In genomic region chr9:128192601-128193371, GRCh38 we compare ENCODE assay signal across 9 cellular contexts. TPM values are rescaled to one million over a fixed set of nuclear protein-coding genes. Genes with fewer than 3 reads are reported as not detected.
DNase-seq lines count a peak whose midpoint lies in the region; ATAC-seq and TF ChIP-seq lines count a peak whose summit lies in the region.
"Had no signal": no experiment of that assay in that cellular context is flagged by ENCODE, and none has a peak within 500 bp of the region (broad histone marks: within the 10 kb centered on the region; RNA-seq: fewer than 3 reads in every experiment).

No MANE protein-coding gene starts in this region.

- no peaks in the 10 kb centered on the region for H3K27me3 ChIP-seq in foreskin keratinocyte

- no peak overlapping the region for H3K27ac Mint-ChIP-seq in activated CD4-positive, alpha-beta memory T cell treated with anti-CD3 and anti-CD28 coated beads, Interleukin-2, amount 10 ng/mL, durations not matched to agents 7 days and 5 days

- H3K4me1 ChIP-seq in foreskin keratinocyte, result no peaks in the 10 kb centered on the region

- ATAC-seq in GM18505 (IDR thresholded peaks at IDR 0.05; ENCODE audit: unreplicated experiment) (no peak), foreskin keratinocyte (peak; percentile 71), HG02973 (IDR thresholded peaks at IDR 0.05; ENCODE audit: unreplicated experiment) (no peak)

- POLR2A ChIA-PET in activated CD4-positive, alpha-beta memory T cell treated with anti-CD3 and anti-CD28 coated beads, Interleukin-2, amount 10 ng/mL, durations not matched to agents 7 days and 5 days (lab: Charles Lee), result interaction anchor here (1.0 to 2.6 kb wide), 2 partner anchors 18 to 32 kb away, joined by 3 to 9 read pairs; no protein-coding TSS in a partner anchor

- no peaks in the 10 kb centered on the region for H3K9me3 Mint-ChIP-seq in activated CD4-positive, alpha-beta memory T cell treated with anti-CD3 and anti-CD28 coated beads, Interleukin-2, amount 10 ng/mL, durations not matched to agents 7 days and 5 days

- H3K4me3 Mint-ChIP-seq in activated CD4-positive, alpha-beta memory T cell treated with anti-CD3 and anti-CD28 coated beads, Interleukin-2, amount 10 ng/mL, durations not matched to agents 7 days and 5 days, result peak overlapping the region; percentile 51

- H3K27me3 Mint-ChIP-seq in activated CD4-positive, alpha-beta memory T cell treated with anti-CD3 and anti-CD28 coated beads, Interleukin-2, amount 10 ng/mL, durations not matched to agents 7 days and 5 days, result no peaks in the 10 kb centered on the region

- no peak overlapping the region for H3K27ac ChIP-seq in foreskin keratinocyte

- peaks cover 18% of the 10 kb centered on the region for H3K36me3 Mint-ChIP-seq in activated CD4-positive, alpha-beta memory T cell treated with anti-CD3 and anti-CD28 coated beads, Interleukin-2, amount 10 ng/mL, durations not matched to agents 7 days and 5 days (ENCODE audit: low read depth)

- peaks cover 43% of the 10 kb centered on the region for H3K4me1 Mint-ChIP-seq in activated CD4-positive, alpha-beta memory T cell treated with anti-CD3 and anti-CD28 coated beads, Interleukin-2, amount 10 ng/mL, durations not matched to agents 7 days and 5 days

- DNase-seq in AG20443 (ENCODE audit: low spot score) (peak; percentile 85), NCI-H2171 (lab: John Stamatoyannopoulos, UW) (peak; percentile 76), foreskin keratinocyte (peak; percentile 41 to 82), occipital lobe (lab: John Stamatoyannopoulos, UW) (peak; percentile 65), NCI-H2081 (lab: John Stamatoyannopoulos, UW) (no peak)
- DNase-seq in activated CD4-positive, alpha-beta memory T cell treated with anti-CD3 and anti-CD28 coated beads, Interleukin-2, amount 10 ng/mL, durations not matched to agents 7 days and 5 days, result peak; percentile 64

- peak; percentile 41 for TF ChIP-seq POLR2A in GM18505 (IDR thresholded peaks at IDR 0.05; ENCODE audit: borderline replicate concordance, extremely low read depth, insufficient read depth, insufficient read length)

- CTCF ChIA-PET in activated CD4-positive, alpha-beta memory T cell treated with anti-CD3 and anti-CD28 coated beads, Interleukin-2, amount 10 ng/mL, durations not matched to agents 7 days and 5 days (lab: Charles Lee), result interaction anchor here (1.1 to 1.4 kb wide), 2 partner anchors 9 kb away, joined by 3 read pairs; no protein-coding TSS in a partner anchor

- TF ChIP-seq CTCF in foreskin keratinocyte (conservative IDR thresholded peaks at IDR 0.05), result no peak

RNA-seq across cellular contexts. Expression of gene CIZ1, which starts 1.4 kb away (rescaled TPM):
- total RNA-seq in activated CD4-positive, alpha-beta memory T cell treated with anti-CD3 and anti-CD28 coated beads, Interleukin-2, amount 10 ng/mL, durations not matched to agents 7 days and 5 days, result 100 to 1,000 TPM; 112 to 116 TPM
- total RNA-seq in foreskin keratinocyte (60.9 and 61.3 TPM in 2 replicates), occipital lobe (11.5 TPM)
- 68.8 and 69.5 TPM in 2 replicates for polyA plus RNA-seq in foreskin keratinocyte

RNA-seq across cellular contexts. Expression of gene DNM1, which starts 10.4 kb away (rescaled TPM):
- total RNA-seq in activated CD4-positive, alpha-beta memory T cell treated with anti-CD3 and anti-CD28 coated beads, Interleukin-2, amount 10 ng/mL, durations not matched to agents 7 days and 5 days, result under 1 TPM; 0.30 to 0.40 TPM
- total RNA-seq in foreskin keratinocyte (0.74 and 1.4 TPM in 2 replicates), occipital lobe (71.7 TPM)
- 0.68 and 1.3 TPM in 2 replicates for polyA plus RNA-seq in foreskin keratinocyte

RNA-seq across cellular contexts. Expression of gene BBLN, which starts 32.7 kb away (rescaled TPM):
- total RNA-seq in activated CD4-positive, alpha-beta memory T cell treated with anti-CD3 and anti-CD28 coated beads, Interleukin-2, amount 10 ng/mL, durations not matched to agents 7 days and 5 days, result 10 to 100 TPM; 91.3 to 94.1 TPM
- total RNA-seq in foreskin keratinocyte, result 37.4 and 55.6 TPM in 2 replicates
- polyA plus RNA-seq in foreskin keratinocyte, result 52.7 and 83.9 TPM in 2 replicates
- 32.6 TPM for total RNA-seq in occipital lobe

RNA-seq across cellular contexts. Expression of gene LCN2, which starts 43.5 kb away (rescaled TPM):
- not detected for total RNA-seq in activated CD4-positive, alpha-beta memory T cell treated with anti-CD3 and anti-CD28 coated beads, Interleukin-2, amount 10 ng/mL, durations not matched to agents 7 days and 5 days
- total RNA-seq in foreskin keratinocyte, result 0.63 and 2.6 TPM in 2 replicates
- polyA plus RNA-seq in foreskin keratinocyte, result 0.48 and 4.0 TPM in 2 replicates
- not detected for total RNA-seq in occipital lobe
- total RNA-seq: HT1080 had no signal

Comparison
In these comparisons a context has a peak if more than half of its experiments do, and no peak if none do; other contexts are left out.
1. DNase-seq: peak in AG20443 (single experiment), NCI-H2171 (single experiment), activated CD4-positive, alpha-beta memory T cell treated with anti-CD3 and anti-CD28 coated beads, Interleukin-2, amount 10 ng/mL, durations not matched to agents 7 days and 5 days (single experiment), foreskin keratinocyte (2 of 2) and occipital lobe (single experiment); none in NCI-H2081 (0 of 2).
2. RNA of gene DNM1, which starts 10.4 kb away (total RNA-seq): 71.7 TPM in occipital lobe (single experiment); 0.74 to 1.4 TPM in foreskin keratinocyte and 0.30 to 0.40 TPM in activated CD4-positive, alpha-beta memory T cell treated with anti-CD3 and anti-CD28 coated beads, Interleukin-2, amount 10 ng/mL, durations not matched to agents 7 days and 5 days; every median in the first group is over 10 times any median in the second.